Comparison of ENCODE assay signal across 9 cellular contexts in genomic region chr20:18465536-18466200, GRCh38. TPM values are rescaled to one million over a fixed set of nuclear protein-coding genes. Genes with fewer than 3 reads are reported as not detected.
A peak's percentile ranks its signal among the peaks of the same experiment; 100 is the strongest.
DNase-seq lines count a peak whose midpoint lies in the region; ATAC-seq and TF ChIP-seq lines count a peak whose summit lies in the region.
"Had no signal": no experiment of that assay in that cellular context is flagged by ENCODE, and none has a peak within 500 bp of the region (broad histone marks: within the 10 kb centered on the region; RNA-seq: fewer than 3 reads in every experiment).

No MANE protein-coding gene starts in this region.

- peaks cover 13% of the 10 kb centered on the region; the same call in 1 of the 2 replicates for H3K36me3 ChIP-seq in DOHH2 (ENCODE audit: control insufficient read depth, low read length)
- no peaks in the 10 kb centered on the region for H3K36me3 ChIP-seq in uterus
- H3K36me3 ChIP-seq: ovary had no signal

- peaks cover 12% of the 10 kb centered on the region for H3K4me1 Mint-ChIP-seq in activated naive CD8-positive, alpha-beta T cell treated with anti-CD3 and anti-CD28 coated beads for 36 hours
- peaks cover 29% of the 10 kb centered on the region for H3K4me1 Mint-ChIP-seq in mesothelial cell of epicardium

- H4K20me1 ChIP-seq in DOHH2 (ENCODE audit: control insufficient read depth, insufficient read depth, low read depth, low read length) = no peaks in the 10 kb centered on the region

- intact Hi-C loops in uterus (cut with DNase I; ENCODE audit: low total_unique reads) = no loop called here
- intact Hi-C loops in posterior vena cava (cut with DNase I) = no loop called here

- H3F3A ChIP-seq in DOHH2 (ENCODE audit: control insufficient read depth, insufficient read depth) = peaks cover 10% of the 10 kb centered on the region

- H3K4me3 ChIP-seq in DOHH2 (ENCODE audit: low read length) (peak overlapping the region; percentile 100), uterus (no peak overlapping the region)

- no peak overlapping the region for H3K27ac Mint-ChIP-seq in activated naive CD8-positive, alpha-beta T cell treated with anti-CD3 and anti-CD28 coated beads for 36 hours
- peak overlapping the region; percentile 100 for H3K27ac Mint-ChIP-seq in mesothelial cell of epicardium

- H3K9me3 Mint-ChIP-seq in activated naive CD8-positive, alpha-beta T cell treated with anti-CD3 and anti-CD28 coated beads for 36 hours = no peaks in the 10 kb centered on the region
- H3K9me3 Mint-ChIP-seq in mesothelial cell of epicardium = no peaks in the 10 kb centered on the region

- TF ChIP-seq CTCF in DOHH2 (IDR thresholded peaks at IDR 0.05; ENCODE audit: low read depth, low read length, poor library complexity, severe bottlenecking) (no peak), mesothelial cell of epicardium (IDR thresholded peaks at IDR 0.05; ENCODE audit: unreplicated experiment) (no peak), GM10248 (IDR thresholded peaks at IDR 0.05; ENCODE audit: control extremely low read depth, extremely low read depth, low read depth, missing control alignments) (no peak), uterus (IDR thresholded peaks at IDR 0.05) (no peak)

- no peak for DNase-seq in activated naive CD8-positive, alpha-beta T cell treated with anti-CD3 and anti-CD28 coated beads for 36 hours
- no peak for DNase-seq in mesothelial cell of epicardium (ENCODE audit: low spot score in 2 of 2, unreplicated experiment in 2 of 2)
- DNase-seq in GM10248 (ENCODE audit: extremely low spot score) = no peak
- DNase-seq in uterus = no peak
- DNase-seq in posterior vena cava (ENCODE audit: low spot score) = no peak
- DNase-seq: ovary had no signal

- H3K27me3 Mint-ChIP-seq in activated naive CD8-positive, alpha-beta T cell treated with anti-CD3 and anti-CD28 coated beads for 36 hours = no peaks in the 10 kb centered on the region
- H3K27me3 Mint-ChIP-seq in mesothelial cell of epicardium (ENCODE audit: low read depth) = no peaks in the 10 kb centered on the region

- no peaks in the 10 kb centered on the region for H3K9me2 ChIP-seq in DOHH2 (replicated peaks; ENCODE audit: control insufficient read depth, low read length)

- H3K79me2 ChIP-seq in DOHH2 (ENCODE audit: control insufficient read depth, low read length) = peaks cover 35% of the 10 kb centered on the region

- no peaks in the 10 kb centered on the region for H3K36me3 Mint-ChIP-seq in activated naive CD8-positive, alpha-beta T cell treated with anti-CD3 and anti-CD28 coated beads for 36 hours
- no peaks in the 10 kb centered on the region for H3K36me3 Mint-ChIP-seq in mesothelial cell of epicardium

- peak overlapping the region; percentile 94 for H3K4me3 Mint-ChIP-seq in activated naive CD8-positive, alpha-beta T cell treated with anti-CD3 and anti-CD28 coated beads for 36 hours
- peak overlapping the region; percentile 99 for H3K4me3 Mint-ChIP-seq in mesothelial cell of epicardium

- POLR2A ChIA-PET in GM10248 (lab: Yijun Ruan, JAX) = no interaction called here

- CTCF ChIA-PET in GM10248 (lab: Yijun Ruan, JAX) = interaction anchor here (0.7 to 3.0 kb wide), 7 partner anchors 9 to 338 kb away, joined by 3 to 12 read pairs (median 6); no protein-coding TSS in a partner anchor

- no peak for TF ChIP-seq POLR2A in uterus (IDR thresholded peaks at IDR 0.05)

- H3K9me3 ChIP-seq in DOHH2 (ENCODE audit: control insufficient read depth, insufficient read depth, low read length) (no peaks in the 10 kb centered on the region), uterus (no peaks in the 10 kb centered on the region)
- H3K9me3 ChIP-seq: ovary had no signal

- no peaks in the 10 kb centered on the region for H3K27me3 ChIP-seq in DOHH2 (ENCODE audit: control insufficient read depth, low read length)
- H3K27me3 ChIP-seq in uterus = no peaks in the 10 kb centered on the region
- H3K27me3 ChIP-seq: ovary had no signal

- H3K4me1 ChIP-seq in DOHH2 (ENCODE audit: control insufficient read depth, low read length) (peaks cover 23% of the 10 kb centered on the region), uterus (peaks cover 0 to 10% of the 10 kb centered on the region in 2 donors)

- ATAC-seq in HG03457 (IDR thresholded peaks at IDR 0.05; ENCODE audit: unreplicated experiment) (peak; percentile 38), GM21381 (IDR thresholded peaks at IDR 0.05; ENCODE audit: unreplicated experiment) (no peak)

- H3K27ac ChIP-seq in DOHH2 (ENCODE audit: low read depth, low read length) (no peak overlapping the region), uterus (no peak overlapping the region)

- peak overlapping the region; percentile 78 for H3K4me2 ChIP-seq in DOHH2 (ENCODE audit: low read length)

RNA-seq across cellular contexts. Expression of gene DZANK1, which starts 1.2 kb away (rescaled TPM):
- 1 to 10 TPM; 1.7 to 1.9 TPM for total RNA-seq in activated naive CD8-positive, alpha-beta T cell treated with anti-CD3 and anti-CD28 coated beads for 36 hours
- total RNA-seq in mesothelial cell of epicardium = 5.3 to 8.2 TPM (median 7.2 TPM) in 3 replicates
- 1 to 10 TPM; 3.7 to 10.0 (median 4.2) TPM for total RNA-seq in uterus
- total RNA-seq in posterior vena cava = 1 to 10 TPM; 1.7 to 1.9 TPM

RNA-seq across cellular contexts. Expression of gene POLR3F, which starts 1.5 kb away (rescaled TPM):
- total RNA-seq in activated naive CD8-positive, alpha-beta T cell treated with anti-CD3 and anti-CD28 coated beads for 36 hours = 10 to 100 TPM; 12.9 to 14.5 TPM
- total RNA-seq in mesothelial cell of epicardium (12.2 to 13.5 TPM (median 13.0 TPM) in 3 replicates), uterus (10 to 100 TPM in 2 of 4 donors, 1 to 10 TPM in 2; 1.8 to 19.0 (median 6.9) TPM), posterior vena cava (10 to 100 TPM in 1 of 2 donors, 1 to 10 TPM in 1; 9.2 to 10.3 TPM)

RNA-seq across cellular contexts. Expression of gene RBBP9, which starts 31.4 kb away (rescaled TPM):
- 10 to 100 TPM; 17.9 to 18.3 TPM for total RNA-seq in activated naive CD8-positive, alpha-beta T cell treated with anti-CD3 and anti-CD28 coated beads for 36 hours
- total RNA-seq in mesothelial cell of epicardium (19.2 to 22.0 TPM (median 20.6 TPM) in 3 replicates), uterus (100 to 1,000 TPM in 1 of 4 donors, 10 to 100 TPM in 3; 12.5 to 128 (median 40.7) TPM), posterior vena cava (10 to 100 TPM; 15.0 to 17.3 TPM)

RNA-seq across cellular contexts. Expression of gene SEC23B, which starts 42.1 kb away (rescaled TPM):
- 10 to 100 TPM; 81.9 to 92.0 TPM for total RNA-seq in activated naive CD8-positive, alpha-beta T cell treated with anti-CD3 and anti-CD28 coated beads for 36 hours
- total RNA-seq in mesothelial cell of epicardium (33.1 to 38.0 TPM (median 35.2 TPM) in 3 replicates), uterus (10 to 100 TPM; 27.1 to 49.2 (median 43.4) TPM), posterior vena cava (10 to 100 TPM; 31.2 to 32.3 TPM)
